Comparison of ENCODE assay signal across 8 cellular contexts in the genomic region with DNA sequence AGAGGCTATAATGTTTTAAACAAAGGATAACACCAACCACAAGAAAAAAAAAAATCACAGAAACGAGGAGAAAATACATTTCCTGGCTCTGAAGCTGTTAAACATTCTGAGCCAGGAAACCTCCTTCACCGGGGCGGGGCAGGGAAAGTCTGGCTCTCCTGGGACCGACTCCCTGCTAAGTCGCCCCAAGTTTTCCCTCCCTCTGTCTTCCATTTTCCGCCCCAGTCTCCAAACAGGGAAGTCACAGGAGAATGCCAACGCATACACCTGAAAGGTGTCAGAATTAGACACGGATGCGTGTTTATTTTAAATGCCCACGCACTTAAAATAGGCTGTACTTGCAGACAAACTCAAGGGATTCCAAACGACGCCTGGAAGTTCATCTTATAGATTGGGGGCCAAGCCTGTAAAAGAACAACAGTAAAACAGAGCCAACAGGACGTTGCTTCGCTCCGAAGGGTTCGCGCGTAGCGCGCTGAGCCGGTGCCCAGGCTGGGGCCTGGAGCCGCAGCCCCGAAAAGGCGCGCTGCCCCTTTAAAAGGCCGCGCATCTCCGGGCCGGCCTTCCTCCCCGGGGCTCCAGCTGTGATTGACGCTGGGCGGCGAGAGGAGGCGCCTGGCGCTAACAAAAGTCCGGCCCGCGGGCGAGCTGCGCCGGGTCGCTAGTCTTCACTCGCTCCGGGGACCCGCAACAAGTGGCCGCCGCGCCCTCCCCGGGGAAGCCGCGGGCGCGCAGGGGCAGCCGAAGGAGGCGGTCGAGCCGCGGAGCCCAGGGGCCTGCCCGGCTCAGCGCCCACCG. TPM values are rescaled to one million over a fixed set of nuclear protein-coding genes. Genes with fewer than 3 reads are reported as not detected.
A peak's percentile ranks its signal among the peaks of the same experiment; 100 is the strongest.
DNase-seq lines count a peak whose midpoint lies in the region; ATAC-seq, FAIRE-seq and TF ChIP-seq lines count a peak whose summit lies in the region.

A gene (plus strand): TSS at position 653 of the 798 bp plus-strand sequence.

- H3K27me3 Mint-ChIP-seq in activated T-helper 2 cell treated with anti-CD3 and anti-CD28 coated beads, Interferon-gamma antibody, Interleukin-2, Interleukin-4, amounts not matched to agents 10 μg/mL and 5 μg/mL and 100 μg/mL, durations not matched to agents 14 hours and 24 hours and 36 hours (ENCODE audit: low read depth): peaks cover 27% of the 10 kb centered on the region
- H3K27me3 Mint-ChIP-seq in T-cell: peaks cover 28 to 45% of the 10 kb centered on the region in 2 donors

- no peaks in the 10 kb centered on the region for H3K4me1 Mint-ChIP-seq in activated T-helper 2 cell treated with anti-CD3 and anti-CD28 coated beads, Interferon-gamma antibody, Interleukin-2, Interleukin-4, amounts not matched to agents 10 μg/mL and 5 μg/mL and 100 μg/mL, durations not matched to agents 14 hours and 24 hours and 36 hours (ENCODE audit: low read depth)
- H3K4me1 Mint-ChIP-seq in T-cell: no peaks in the 10 kb centered on the region

- no peaks in the 10 kb centered on the region for H4K20me1 ChIP-seq in KMS-11 (ENCODE audit: insufficient read depth)

- CTCF ChIA-PET in T-cell (lab: Charles Lee): no interaction called here

- H3K79me2 ChIP-seq in KMS-11 (ENCODE audit: insufficient read depth, low read depth): peaks cover 32% of the 10 kb centered on the region

- no peak for ATAC-seq in T-cell (replicated peaks in 1 of 4)

- H3K9me3 Mint-ChIP-seq in activated T-helper 2 cell treated with anti-CD3 and anti-CD28 coated beads, Interferon-gamma antibody, Interleukin-2, Interleukin-4, amounts not matched to agents 10 μg/mL and 5 μg/mL and 100 μg/mL, durations not matched to agents 14 hours and 24 hours and 36 hours: no peaks in the 10 kb centered on the region
- H3K9me3 Mint-ChIP-seq in T-cell: peaks cover 3 to 13% (median 9%) of the 10 kb centered on the region in 3 donors

- H3K9ac ChIP-seq in KMS-11: peak within 1 kb of the TSS; percentile 41; the same call in 1 of the 2 replicates
- H3K9ac ChIP-seq in skeletal muscle tissue (ENCODE audit: low read depth in 1 of 3, low read length in 3 of 3): peak within 1 kb of the TSS; percentile 55 to 73 (median 57)

- peak within 1 kb of the TSS; percentile 100 for H2AFZ ChIP-seq in KMS-11 (ENCODE audit: low read depth)

- H3K4me3 Mint-ChIP-seq in activated T-helper 2 cell treated with anti-CD3 and anti-CD28 coated beads, Interferon-gamma antibody, Interleukin-2, Interleukin-4, amounts not matched to agents 10 μg/mL and 5 μg/mL and 100 μg/mL, durations not matched to agents 14 hours and 24 hours and 36 hours (ENCODE audit: low read depth): no peak within 1 kb of the TSS
- no peak within 1 kb of the TSS for H3K4me3 Mint-ChIP-seq in T-cell

- H3K9me3 ChIP-seq in skeletal muscle tissue (ENCODE audit: control insufficient read depth in 3 of 3, low read length in 3 of 3): no peaks in the 10 kb centered on the region

- POLR2A ChIA-PET in T-cell (lab: Charles Lee): no interaction called here

- no peak within 1 kb of the TSS for H3K27ac Mint-ChIP-seq in activated T-helper 2 cell treated with anti-CD3 and anti-CD28 coated beads, Interferon-gamma antibody, Interleukin-2, Interleukin-4, amounts not matched to agents 10 μg/mL and 5 μg/mL and 100 μg/mL, durations not matched to agents 14 hours and 24 hours and 36 hours
- H3K27ac Mint-ChIP-seq in T-cell: no peak within 1 kb of the TSS

- 0 out of 2 replicates have a peak, but pooled peaks cover 3% of the 10 kb centered on the region for H3K36me3 ChIP-seq in KMS-11 (ENCODE audit: insufficient read depth)
- H3K36me3 ChIP-seq in bronchial epithelial cell (ENCODE audit: control insufficient read depth, insufficient read depth, low read length): no peaks in the 10 kb centered on the region
- no peaks in the 10 kb centered on the region for H3K36me3 ChIP-seq in skeletal muscle tissue (ENCODE audit: control insufficient read depth in 3 of 3, insufficient read depth in 3 of 3, low read length in 3 of 3)

- intact Hi-C loops in activated T-helper 2 cell treated with anti-CD3 and anti-CD28 coated beads, Interferon-gamma antibody, Interleukin-2, Interleukin-4, amounts not matched to agents 10 μg/mL and 5 μg/mL and 100 μg/mL, durations not matched to agents 14 hours and 24 hours and 36 hours (cut with micrococcal nuclease): no loop called here

- H3K36me3 Mint-ChIP-seq in activated T-helper 2 cell treated with anti-CD3 and anti-CD28 coated beads, Interferon-gamma antibody, Interleukin-2, Interleukin-4, amounts not matched to agents 10 μg/mL and 5 μg/mL and 100 μg/mL, durations not matched to agents 14 hours and 24 hours and 36 hours (ENCODE audit: low read depth): no peaks in the 10 kb centered on the region
- H3K36me3 Mint-ChIP-seq in T-cell: no peaks in the 10 kb centered on the region

- peak within 1 kb of the TSS; percentile 96 for H3K4me2 ChIP-seq in KMS-11

- FAIRE-seq in bronchial epithelial cell (lab: Jason Lieb, UNC): no peak

- TF ChIP-seq CTCF in KMS-11 (conservative IDR thresholded peaks at IDR 0.05; ENCODE audit: low read depth, low read length) (0 out of 2 replicates have a peak, but pooled peaks have one; percentile 18), bronchial epithelial cell (IDR thresholded peaks at IDR 0.05; ENCODE audit: insufficient read depth, low read length, severe bottlenecking) (peak; percentile 30)

- H3K4me3 ChIP-seq in KMS-11 (IDR thresholded peaks at IDR 0.05; ENCODE audit: insufficient read depth, low read depth, low read length) (peak within 1 kb of the TSS; percentile 52), bronchial epithelial cell (ENCODE audit: low read depth, low read length) (peak within 1 kb of the TSS; percentile 57), skeletal muscle tissue (ENCODE audit: low read length in 3 of 3) (peak within 1 kb of the TSS; percentile 71 to 86 (median 72))

- H3K4me1 ChIP-seq in KMS-11 (ENCODE audit: low read depth, poor library complexity, severe bottlenecking) (peaks cover 36% of the 10 kb centered on the region), skeletal muscle tissue (ENCODE audit: control insufficient read depth in 3 of 3, insufficient read depth in 3 of 3, low read length in 3 of 3) (peaks cover 5 to 9% (median 6%) of the 10 kb centered on the region in 3 donors)

- DNase-seq in GM04504 (ENCODE audit: low read depth) (peak; percentile 56), bronchial epithelial cell (ENCODE audit: low read depth) (peak; percentile 52), inferior parietal cortex (ENCODE audit: extremely low spot score) (peak; percentile 66), T-cell (no peak), GDM1 (lab: John Stamatoyannopoulos, UW) (no peak)
- no peak for DNase-seq in activated T-helper 2 cell treated with anti-CD3 and anti-CD28 coated beads, Interferon-gamma antibody, Interleukin-2, Interleukin-4, amounts not matched to agents 10 μg/mL and 5 μg/mL and 100 μg/mL, durations not matched to agents 14 hours and 24 hours and 36 hours (ENCODE audit: low spot score)

- H3K27me3 ChIP-seq in KMS-11 (ENCODE audit: insufficient read depth, low read depth): no peaks in the 10 kb centered on the region
- H3K27me3 ChIP-seq in bronchial epithelial cell (ENCODE audit: control insufficient read depth, insufficient read depth, low read length): no peaks in the 10 kb centered on the region
- H3K27me3 ChIP-seq in skeletal muscle tissue (ENCODE audit: control insufficient read depth in 3 of 3, insufficient read depth in 3 of 3, low read length in 3 of 3): peaks cover 0 to 9% (median 5%) of the 10 kb centered on the region in 3 donors

- H3K27ac ChIP-seq in KMS-11 (peak within 1 kb of the TSS; percentile 57; the same call in 1 of the 2 replicates), skeletal muscle tissue (ENCODE audit: low read depth, low read length) (peak within 1 kb of the TSS; percentile 66)

RNA-seq across cellular contexts. Expression of the gene that starts here (rescaled TPM):
- 0.26 and 0.51 TPM in 2 replicates for total RNA-seq in bronchial epithelial cell
- 3.7 TPM for total RNA-seq in skeletal muscle tissue
- 0.05 TPM in 1 of 2 replicates, not detected in the other for total RNA-seq in activated T-helper 2 cell treated with anti-CD3 and anti-CD28 coated beads, Interferon-gamma antibody, Interleukin-2, Interleukin-4, amounts not matched to agents 10 μg/mL and 5 μg/mL and 100 μg/mL, durations not matched to agents 14 hours and 24 hours and 36 hours
- total RNA-seq in T-cell: under 1 TPM in 2 of 5 donors, not detected in 3; 0.06 to 0.07 TPM

Comparison
In these comparisons a context has a peak if more than half of its experiments do, and no peak if none do; other contexts are left out.
1. Peak in DNase-seq and H3K4me3 ChIP-seq in bronchial epithelial cell; RNA of the gene not detected or under 1 TPM.
2. DNase-seq: peak in GM04504 (single experiment) and inferior parietal cortex (single experiment); none in activated T-helper 2 cell treated with anti-CD3 and anti-CD28 coated beads, Interferon-gamma antibody, Interleukin-2, Interleukin-4, amounts not matched to agents 10 μg/mL and 5 μg/mL and 100 μg/mL, durations not matched to agents 14 hours and 24 hours and 36 hours (single experiment), T-cell (0 of 34) and GDM1 (single experiment).
3. Peak in every context shown above with its lines, with median percentiles within 50 percentile points of each other: H3K4me3 ChIP-seq.